ENCODE assay signal across 1 cellular context in the genomic region with DNA sequence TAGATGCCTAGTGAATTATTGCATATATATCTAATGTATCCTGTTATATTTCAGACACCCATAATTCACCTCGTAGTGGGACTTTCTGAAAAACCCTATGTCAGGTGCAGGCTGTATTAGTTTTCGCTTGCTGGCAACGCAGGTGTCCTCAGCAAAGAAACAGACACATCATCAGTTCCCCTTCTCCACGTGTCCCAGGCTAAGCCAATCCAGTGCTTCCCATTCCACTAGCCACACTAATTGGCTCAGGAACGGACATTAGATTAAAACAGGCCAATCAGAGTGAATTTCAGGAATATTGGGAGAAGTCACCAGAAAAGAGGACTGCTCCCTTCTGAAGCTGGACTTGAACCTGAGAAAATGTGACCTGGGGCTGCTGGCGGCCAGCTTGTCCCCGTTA.
TF ChIP-seq lines count a peak whose summit lies in the region.

No MANE protein-coding gene starts in this region.

TF ChIP-seq in IMR-90, 13 proteins besides CTCF, POLR2A, EP300 and RAD21 (continued from another document):
- TF ChIP-seq, protein P1, sequence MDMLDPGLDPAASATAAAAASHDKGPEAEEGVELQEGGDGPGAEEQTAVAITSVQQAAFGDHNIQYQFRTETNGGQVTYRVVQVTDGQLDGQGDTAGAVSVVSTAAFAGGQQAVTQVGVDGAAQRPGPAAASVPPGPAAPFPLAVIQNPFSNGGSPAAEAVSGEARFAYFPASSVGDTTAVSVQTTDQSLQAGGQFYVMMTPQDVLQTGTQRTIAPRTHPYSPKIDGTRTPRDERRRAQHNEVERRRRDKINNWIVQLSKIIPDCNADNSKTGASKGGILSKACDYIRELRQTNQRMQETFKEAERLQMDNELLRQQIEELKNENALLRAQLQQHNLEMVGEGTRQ (IDR thresholded peaks at IDR 0.05; ENCODE audit: low read depth, low read length) = no peak
- no peak for TF ChIP-seq RCOR1 (IDR thresholded peaks at IDR 0.05; ENCODE audit: insufficient replicate concordance, low read length)
